Comparison of ENCODE assay signal across 9 cellular contexts in genomic region chr11:46272816-46273427, GRCh38. TPM values are rescaled to one million over a fixed set of nuclear protein-coding genes. Genes with fewer than 3 reads are reported as not detected.
A peak's percentile ranks its signal among the peaks of the same experiment; 100 is the strongest.
DNase-seq lines count a peak whose midpoint lies in the region; ATAC-seq lines count a peak whose summit lies in the region.
"Had no signal": no experiment of that assay in that cellular context is flagged by ENCODE, and none has a peak within 500 bp of the region (broad histone marks: within the 10 kb centered on the region; RNA-seq: fewer than 3 reads in every experiment).

No MANE protein-coding gene starts in this region.

- H3K27ac ChIP-seq in duodenal mucosa (ENCODE audit: low read depth, low read length) (peak overlapping the region; percentile 51), muscle layer of duodenum (ENCODE audit: low read length) (peak overlapping the region; percentile 70)

- in situ Hi-C loops in ACHN (cut with HindIII; ENCODE audit: low pct_ligation_motif_present, low pct_unique_long_range_greater_than_20kb, low sequenced_read_pairs) = no loop called here

- H3K27ac Mint-ChIP-seq in natural killer cell treated with Interleukin-12 subunit alpha and Interleukin-12 subunit beta and Interleukin-15 and Interleukin-18, amount 100 ng/mL, for 72 hours = no peak overlapping the region

- H3K4me1 ChIP-seq in duodenal mucosa (ENCODE audit: control insufficient read depth in 1 of 2, insufficient read depth in 2 of 2, low read length in 2 of 2) (peaks cover 45 to 56% of the 10 kb centered on the region in 2 donors), muscle layer of duodenum (ENCODE audit: control insufficient read depth in 1 of 2, insufficient read depth in 2 of 2, low read length in 2 of 2) (peaks cover 9 to 20% of the 10 kb centered on the region in 2 donors)

- H3K4me3 Mint-ChIP-seq in natural killer cell treated with Interleukin-12 subunit alpha and Interleukin-12 subunit beta and Interleukin-15 and Interleukin-18, amount 100 ng/mL, for 72 hours = no peak overlapping the region

- H3K9ac ChIP-seq in duodenal mucosa (ENCODE audit: low read depth in 1 of 2, low read length in 2 of 2) = peak overlapping the region; percentile 20 to 48

- no peak for ATAC-seq in natural killer cell treated with Interleukin-12 subunit alpha and Interleukin-12 subunit beta and Interleukin-15 and Interleukin-18, amount 100 ng/mL, for 72 hours

- no peaks in the 10 kb centered on the region for H3K9me3 ChIP-seq in duodenal mucosa (ENCODE audit: control insufficient read depth in 1 of 2, low read length in 2 of 2)
- H3K9me3 ChIP-seq in muscle layer of duodenum (ENCODE audit: control insufficient read depth in 1 of 2, low read length in 2 of 2) = no peaks in the 10 kb centered on the region

- H3K4me3 ChIP-seq in duodenal mucosa (ENCODE audit: low read depth in 1 of 2, low read length in 2 of 2) (peak overlapping the region in 1 of 2 donors; percentile 15), muscle layer of duodenum (ENCODE audit: low read depth in 1 of 2, low read length in 2 of 2) (no peak overlapping the region)

- no peaks in the 10 kb centered on the region for H3K4me1 Mint-ChIP-seq in natural killer cell treated with Interleukin-12 subunit alpha and Interleukin-12 subunit beta and Interleukin-15 and Interleukin-18, amount 100 ng/mL, for 72 hours (ENCODE audit: low read depth in 2 of 2)

- H3K36me3 ChIP-seq in duodenal mucosa (ENCODE audit: control insufficient read depth in 1 of 2, insufficient read depth in 2 of 2, low read length in 2 of 2) (no peaks in the 10 kb centered on the region), muscle layer of duodenum (ENCODE audit: control insufficient read depth in 1 of 2, insufficient read depth in 2 of 2, low read length in 2 of 2) (no peaks in the 10 kb centered on the region)

- H3K27me3 Mint-ChIP-seq in natural killer cell treated with Interleukin-12 subunit alpha and Interleukin-12 subunit beta and Interleukin-15 and Interleukin-18, amount 100 ng/mL, for 72 hours = peaks cover 11 to 16% of the 10 kb centered on the region in 2 donors

- H3K36me3 Mint-ChIP-seq in natural killer cell treated with Interleukin-12 subunit alpha and Interleukin-12 subunit beta and Interleukin-15 and Interleukin-18, amount 100 ng/mL, for 72 hours = no peaks in the 10 kb centered on the region

- DNase-seq in ACHN (peak; percentile 50), MV-4-11 (lab: John Stamatoyannopoulos, UW) (peak; percentile 66)
- DNase-seq in stimulated activated naive CD4-positive, alpha-beta T cell treated with Interleukin-2 at 50 U/mL for 16 hours (lab: John Stamatoyannopoulos, UW) = no peak
- DNase-seq in stimulated activated CD4-positive, alpha-beta T cell treated with anti-CD3 and anti-CD28 coated beads, Interleukin-4, amount 100 ng/mL, for 24 hours = no peak
- no peak for DNase-seq in natural killer cell treated with Interleukin-12 subunit alpha and Interleukin-12 subunit beta and Interleukin-15 and Interleukin-18, amount 100 ng/mL, for 72 hours (ENCODE audit: low spot score)
- DNase-seq in activated CD8-positive, alpha-beta memory T cell treated with anti-CD3 and anti-CD28 coated beads for 24 hours = no peak
- DNase-seq: activated effector memory CD4-positive, alpha-beta T cell treated with anti-CD3 and anti-CD28 coated beads, Interleukin-2, amount 50 U/mL, for 16 hours had no signal

- H3K27me3 ChIP-seq in duodenal mucosa (ENCODE audit: control insufficient read depth in 1 of 2, insufficient read depth in 2 of 2, low read length in 2 of 2) = peaks cover 0 to 3% of the 10 kb centered on the region in 2 donors
- H3K27me3 ChIP-seq in muscle layer of duodenum (ENCODE audit: low read depth, low read length) = peaks cover 7% of the 10 kb centered on the region

- no peaks in the 10 kb centered on the region for H3K9me3 Mint-ChIP-seq in natural killer cell treated with Interleukin-12 subunit alpha and Interleukin-12 subunit beta and Interleukin-15 and Interleukin-18, amount 100 ng/mL, for 72 hours

RNA-seq across cellular contexts. Expression of gene CREB3L1, which starts 4.5 kb away (rescaled TPM):
- total RNA-seq in natural killer cell treated with Interleukin-12 subunit alpha and Interleukin-12 subunit beta and Interleukin-15 and Interleukin-18, amount 100 ng/mL, for 72 hours = not detected

Comparison
In these comparisons a context has a peak if more than half of its experiments do, and no peak if none do; other contexts are left out.
1. DNase-seq: peak in ACHN (single experiment) and MV-4-11 (single experiment); none in stimulated activated naive CD4-positive, alpha-beta T cell treated with Interleukin-2 at 50 U/mL for 16 hours (single experiment), stimulated activated CD4-positive, alpha-beta T cell treated with anti-CD3 and anti-CD28 coated beads, Interleukin-4, amount 100 ng/mL, for 24 hours (single experiment), natural killer cell treated with Interleukin-12 subunit alpha and Interleukin-12 subunit beta and Interleukin-15 and Interleukin-18, amount 100 ng/mL, for 72 hours (single experiment) and activated CD8-positive, alpha-beta memory T cell treated with anti-CD3 and anti-CD28 coated beads for 24 hours (single experiment).